9 cellular contexts compared by ENCODE assay signal in genomic region chr17:65173284-65173793, GRCh38. TPM values are rescaled to one million over a fixed set of nuclear protein-coding genes. Genes with fewer than 3 reads are reported as not detected.
A peak's percentile ranks its signal among the peaks of the same experiment; 100 is the strongest.
DNase-seq lines count a peak whose midpoint lies in the region; ATAC-seq, FAIRE-seq and TF ChIP-seq lines count a peak whose summit lies in the region.
"Had no signal": no experiment of that assay in that cellular context is flagged by ENCODE, and none has a peak within 500 bp of the region (broad histone marks: within the 10 kb centered on the region; RNA-seq: fewer than 3 reads in every experiment).

No MANE protein-coding gene starts in this region.

- no peak overlapping the region for H3K4me2 ChIP-seq in GM23248 (ENCODE audit: unreplicated experiment)

- H3F3A ChIP-seq in GM23248 (ENCODE audit: insufficient read depth), result no peaks in the 10 kb centered on the region

- no peaks in the 10 kb centered on the region for H3K36me3 ChIP-seq in GM23248 (ENCODE audit: low read depth)

- no peak overlapping the region for H2AFZ ChIP-seq in GM23248

- H3K9me3 Mint-ChIP-seq in type B pancreatic cell, result peaks cover 4% of the 10 kb centered on the region

- H3K4me3 ChIP-seq in GM23248, result no peak overlapping the region

- H3K9me3 ChIP-seq in GM23248 (ENCODE audit: low read depth), result no peaks in the 10 kb centered on the region

- in situ Hi-C loops in GM23248 (cut with MboI), result no loop called here

- peaks cover 3% of the 10 kb centered on the region; the same call in 1 of the 2 replicates for H3K4me1 ChIP-seq in GM23248 (ENCODE audit: insufficient read depth)

- H3K4me3 Mint-ChIP-seq in type B pancreatic cell, result no peak overlapping the region
- H3K4me3 Mint-ChIP-seq: neural crest cell had no signal

- no peaks in the 10 kb centered on the region; the same call in 1 of the 2 replicates for H3K9me2 ChIP-seq in GM23248 (ENCODE audit: insufficient read depth)

- WGBS in GM23248 (ENCODE audit: low coverage in 1 of 2, low lambda C conversion rate in 2 of 2, missing lambda C conversion rate in 2 of 2), 2 experiments, result 64 to 65% methylated on average over 12 of the region's 12 CpGs

- no peaks in the 10 kb centered on the region for H3K36me3 Mint-ChIP-seq in type B pancreatic cell

- no peak for FAIRE-seq in RCC 7860 (lab: Jason Lieb, UNC)

- no peak for ATAC-seq in GM21515 (IDR thresholded peaks at IDR 0.05; ENCODE audit: unreplicated experiment)

- H3K27me3 ChIP-seq in GM23248 (replicated peaks; ENCODE audit: insufficient read depth), result 0 out of 2 replicates have a peak, but pooled peaks cover 7% of the 10 kb centered on the region

- no peak overlapping the region for H3K27ac Mint-ChIP-seq in type B pancreatic cell

- no peaks in the 10 kb centered on the region for H3K27me3 Mint-ChIP-seq in type B pancreatic cell

- H4K20me1 ChIP-seq in GM23248 (ENCODE audit: insufficient read depth), result no peaks in the 10 kb centered on the region

- H3K27ac ChIP-seq in GM23248, result no peak overlapping the region

- H3K79me2 ChIP-seq in GM23248 (ENCODE audit: insufficient read depth), result no peaks in the 10 kb centered on the region

- H3K4me1 Mint-ChIP-seq in type B pancreatic cell (ENCODE audit: unreplicated experiment), result no peaks in the 10 kb centered on the region

- no peak for TF ChIP-seq CTCF in type B pancreatic cell (conservative IDR thresholded peaks at IDR 0.05)

- H3K9ac ChIP-seq in GM23248, result no peak overlapping the region

- DNase-seq in GM23248, result peak; percentile 32
- DNase-seq in RCC 7860 (ENCODE audit: low spot score), result peak; percentile 78
- peak; percentile 22 for DNase-seq in activated T-helper 9 cell treated with anti-CD3 and anti-CD28 coated beads, Interleukin-2, amount 50 U/mL, for 16 hours (ENCODE audit: low read depth)
- peak; percentile 70 for DNase-seq in iris pigment epithelial cell (ENCODE audit: low read depth)
- DNase-seq in stimulated activated CD8-positive, alpha-beta memory T cell treated with anti-CD3 and anti-CD28 coated beads, Interleukin-7, amount 100 ng/mL, for 1 hour (ENCODE audit: low read depth in 2 of 2), result peak; percentile 29 to 52
- DNase-seq in type B pancreatic cell (ENCODE audit: extremely low spot score, unreplicated experiment), result no peak
- no peak for DNase-seq in MV-4-11 (lab: John Stamatoyannopoulos, UW)

RNA-seq across cellular contexts. Expression of gene RGS9, which starts 36.2 kb away (rescaled TPM):
- total RNA-seq in GM23248 (2014; rRNA removed; shearing (Covaris generic)), result 0.43 TPM in 1 of 2 replicates, not detected in the other
- 0.76 TPM in 1 of 2 replicates, not detected in the other for polyA plus RNA-seq in GM23248 (2016; fragmentation: Nextera tagmentation; extraction: Ambion mirVana)
- 5.1 and 5.5 TPM in 2 replicates for total RNA-seq in type B pancreatic cell (ENCODE audit: low replicate concordance)

Comparison
In these comparisons a context has a peak if more than half of its experiments do, and no peak if none do; other contexts are left out.
1. DNase-seq: peak in GM23248 (single experiment), RCC 7860 (single experiment), activated T-helper 9 cell treated with anti-CD3 and anti-CD28 coated beads, Interleukin-2, amount 50 U/mL, for 16 hours (single experiment), iris pigment epithelial cell (single experiment) and stimulated activated CD8-positive, alpha-beta memory T cell treated with anti-CD3 and anti-CD28 coated beads, Interleukin-7, amount 100 ng/mL, for 1 hour (2 of 2); none in type B pancreatic cell (single experiment) and MV-4-11 (single experiment).